15 cellular contexts compared by ENCODE assay signal in genomic region chr16:51433597-51433996, GRCh38.
DNase-seq lines count a peak whose midpoint lies in the region; ATAC-seq and TF ChIP-seq lines count a peak whose summit lies in the region.
"Had no signal": no experiment of that assay in that cellular context is flagged by ENCODE, and none has a peak within 500 bp of the region (broad histone marks: within the 10 kb centered on the region; RNA-seq: fewer than 3 reads in every experiment).

No MANE protein-coding gene starts in this region.

- no peaks in the 10 kb centered on the region for H3K36me3 Mint-ChIP-seq in progenitor cell of endocrine pancreas (ENCODE audit: insufficient read depth)
- H3K36me3 Mint-ChIP-seq: CD8-positive, alpha-beta memory T cell had no signal

- BruUV-seq in IMR-90 (replicated peaks; lab: Mats Ljungman, UMichigan) = no TSS peak

- no peaks in the 10 kb centered on the region for H3K27me3 ChIP-seq in IMR-90 (ENCODE audit: control insufficient read depth, insufficient read depth, low read length)
- no peaks in the 10 kb centered on the region for H3K27me3 ChIP-seq in fibroblast of lung (ENCODE audit: control insufficient read depth, insufficient read depth, low read length)
- H3K27me3 ChIP-seq in body of pancreas = no peaks in the 10 kb centered on the region

- no peak overlapping the region for H4K8ac ChIP-seq in IMR-90 (ENCODE audit: low read depth in 2 of 2, low read length in 2 of 2)

- H3K27me3 Mint-ChIP-seq in progenitor cell of endocrine pancreas = peaks cover 5% of the 10 kb centered on the region
- H3K27me3 Mint-ChIP-seq: CD8-positive, alpha-beta memory T cell; IgD-negative memory B cell had no signal

- H3K4me1 Mint-ChIP-seq in progenitor cell of endocrine pancreas (ENCODE audit: low read depth) = peaks cover 8% of the 10 kb centered on the region
- H3K4me1 Mint-ChIP-seq: CD8-positive, alpha-beta memory T cell had no signal

- ATAC-seq in IMR-90 (ENCODE audit: low read depth) (no peak), left colon (no peak), body of pancreas (no peak)
- ATAC-seq: PC-3 had no signal

- no peak overlapping the region for H3K14ac ChIP-seq in IMR-90 (replicated peaks; ENCODE audit: low read depth, low read length)

- WGBS in IMR-90 (ENCODE audit: extremely low coverage in 2 of 2, insufficient read length in 1 of 2), 2 experiments = no CpG with 5 or more reads among the region's 3 CpGs
- 39 to 42% methylated on average over 3 of the region's 3 CpGs for WGBS in body of pancreas, 2 donors

- H3K9me3 Mint-ChIP-seq in progenitor cell of endocrine pancreas (ENCODE audit: low read depth) = no peaks in the 10 kb centered on the region

- H3K4ac ChIP-seq in IMR-90 (ENCODE audit: low read depth, low read length) = no peak overlapping the region; the same call in 1 of the 2 replicates

- no peak overlapping the region for H3K4me3 Mint-ChIP-seq in progenitor cell of endocrine pancreas (ENCODE audit: low read depth)
- H3K4me3 Mint-ChIP-seq: CD8-positive, alpha-beta memory T cell; IgD-negative memory B cell had no signal

- no peak overlapping the region for H3K27ac Mint-ChIP-seq in progenitor cell of endocrine pancreas
- H3K27ac Mint-ChIP-seq: CD8-positive, alpha-beta memory T cell; IgD-negative memory B cell had no signal

- H4K91ac ChIP-seq in IMR-90 (ENCODE audit: insufficient read depth, low read depth, low read length) = no peak overlapping the region

- H3K9me3 ChIP-seq in IMR-90 (ENCODE audit: control insufficient read depth, insufficient read depth, low read length) (no peaks in the 10 kb centered on the region), fibroblast of lung (ENCODE audit: control insufficient read depth, insufficient read depth, low read depth, low read length) (no peaks in the 10 kb centered on the region), body of pancreas (no peaks in the 10 kb centered on the region)

- no peak overlapping the region for H3K4me3 ChIP-seq in IMR-90 (ENCODE audit: insufficient read depth, low read depth, low read length)
- no peak overlapping the region for H3K4me3 ChIP-seq in fibroblast of lung (replicated peaks in 1 of 4; ENCODE audit: control extremely low read depth in 1 of 4, insufficient read depth in 1 of 4, low read depth in 3 of 4, low read length in 4 of 4)
- H3K4me3 ChIP-seq in body of pancreas = no peak overlapping the region

- H3K36me3 ChIP-seq in IMR-90 (ENCODE audit: control insufficient read depth, insufficient read depth, low read length) (no peaks in the 10 kb centered on the region), fibroblast of lung (ENCODE audit: control insufficient read depth, insufficient read depth, low read length) (no peaks in the 10 kb centered on the region), body of pancreas (replicated peaks in 1 of 2; ENCODE audit: insufficient read depth in 1 of 2, low read depth in 2 of 2) (no peaks in the 10 kb centered on the region)

- H3K27ac ChIP-seq in IMR-90 (ENCODE audit: insufficient read depth, low read length) (no peak overlapping the region), fibroblast of lung (ENCODE audit: insufficient read depth, low read length) (no peak overlapping the region), body of pancreas (no peak overlapping the region)

- no peak for TF ChIP-seq RAD21 in IMR-90 (IDR thresholded peaks at IDR 0.05; ENCODE audit: low read length)

- 0 out of 2 replicates have a peak overlapping the region, but pooled peaks have one; percentile 15 for H2BK20ac ChIP-seq in IMR-90 (ENCODE audit: low read depth, low read length)

- H3K23ac ChIP-seq in IMR-90 (ENCODE audit: low read depth, low read length) = no peak overlapping the region

- H3K4me2 ChIP-seq in IMR-90 (ENCODE audit: low read depth, low read length) (no peak overlapping the region), fibroblast of lung (ENCODE audit: extremely low read depth, insufficient read depth, low read length) (no peak overlapping the region)

- CTCF ChIA-PET in IMR-90 (lab: Yijun Ruan, JAX) = no interaction called here

- no peak overlapping the region for H2BK5ac ChIP-seq in IMR-90 (ENCODE audit: low read depth, low read length, poor library complexity, severe bottlenecking)

- POLR2A ChIA-PET in IMR-90 (lab: Charles Lee; ENCODE audit: unreplicated experiment) = no interaction called here

- H2AFZ ChIP-seq in IMR-90 (replicated peaks; ENCODE audit: low read length, poor library complexity) (no peak overlapping the region), fibroblast of lung (ENCODE audit: low read length) (no peak overlapping the region)

- H3K79me1 ChIP-seq in IMR-90 (ENCODE audit: low read depth in 1 of 2, low read length in 2 of 2) = no peaks in the 10 kb centered on the region

- H3K56ac ChIP-seq in IMR-90 (ENCODE audit: extremely low read depth, insufficient read depth, low read length) = no peak overlapping the region

- H2AK5ac ChIP-seq in IMR-90 (ENCODE audit: low read depth, low read length) = no peak overlapping the region

- in situ Hi-C loops in IMR-90 (cut with MboI; ENCODE audit: low sequenced_read_pairs) = no loop called here

- no peak for TF ChIP-seq CTCF in IMR-90 (conservative IDR thresholded peaks at IDR 0.05; ENCODE audit: low read depth, low read length)
- TF ChIP-seq CTCF in fibroblast of lung (conservative IDR thresholded peaks at IDR 0.05 in 1 of 2, IDR thresholded peaks at IDR 0.05 in 1 of 2; ENCODE audit: low read depth in 1 of 2, low read length in 2 of 2) = no peak
- no peak for TF ChIP-seq CTCF in progenitor cell of endocrine pancreas (IDR thresholded peaks at IDR 0.05; ENCODE audit: unreplicated experiment)
- TF ChIP-seq CTCF in body of pancreas (IDR thresholded peaks at IDR 0.05) = no peak

- H4K5ac ChIP-seq in IMR-90 (ENCODE audit: low read depth, low read length) = no peak overlapping the region

- no peak overlapping the region for H2BK15ac ChIP-seq in IMR-90 (ENCODE audit: low read depth, low read length)

- H3K9me1 ChIP-seq in IMR-90 (ENCODE audit: insufficient read depth, low read length) = peaks cover 2% of the 10 kb centered on the region

- H3K4me1 ChIP-seq in IMR-90 (ENCODE audit: control insufficient read depth, insufficient read depth, low read length) (peaks cover 5% of the 10 kb centered on the region; the same call in 1 of the 2 replicates), fibroblast of lung (ENCODE audit: control insufficient read depth, extremely low read depth, insufficient read depth, low read length) (no peaks in the 10 kb centered on the region), body of pancreas (peaks cover 15% of the 10 kb centered on the region)

- H3K18ac ChIP-seq in IMR-90 (ENCODE audit: low read depth, low read length) = no peak overlapping the region

- TF ChIP-seq POLR2A in IMR-90 (IDR thresholded peaks at IDR 0.05; ENCODE audit: low read depth, low read length) (no peak), body of pancreas (IDR thresholded peaks at IDR 0.05) (no peak)

- dilution Hi-C loops in IMR-90 (cut with HindIII; ENCODE audit: low sequenced_read_pairs, unreplicated experiment) = no loop called here

- intact Hi-C loops in IMR-90 (cut with micrococcal nuclease) (loop anchor here (5.0 kb wide), 1 partner anchor 124 kb away; no protein-coding TSS in a partner anchor), left colon (cut with DNase I, micrococcal nuclease) (no loop called here), body of pancreas (cut with DNase I) (no loop called here)

- H3K9ac ChIP-seq in IMR-90 (ENCODE audit: low read depth, low read length) (no peak overlapping the region), fibroblast of lung (ENCODE audit: insufficient read depth, low read length) (no peak overlapping the region)

- no peak for DNase-seq in IMR-90
- peak; percentile 37 for DNase-seq in RPMI7951 (ENCODE audit: low read depth)
- DNase-seq in fibroblast of lung (ENCODE audit: low read depth in 2 of 2) = peak; percentile 12 to 14
- peak; percentile 46 for DNase-seq in superior temporal gyrus (ENCODE audit: extremely low spot score)
- no peak for DNase-seq in progenitor cell of endocrine pancreas (ENCODE audit: low spot score, unreplicated experiment)
- DNase-seq in left colon = no peak
- no peak for DNase-seq in body of pancreas
- DNase-seq: C1 segment of cervical spinal cord; CD8-positive, alpha-beta memory T cell; DMS53; EL; Kasumi-1; NCI-H1694 treated with DMSO at 0.1 percent for 48 hours; PC-3 had no signal

- H2AK9ac ChIP-seq in IMR-90 (replicated peaks; ENCODE audit: low read depth, low read length, poor library complexity) = no peak overlapping the region

- H3K79me2 ChIP-seq in fibroblast of lung (ENCODE audit: control insufficient read depth, insufficient read depth, low read length) = no peaks in the 10 kb centered on the region

- no peak overlapping the region; the same call in 1 of the 2 replicates for H2BK120ac ChIP-seq in IMR-90 (ENCODE audit: low read depth, low read length)

- H4K20me1 ChIP-seq in IMR-90 (ENCODE audit: insufficient read depth, low read length) = no peaks in the 10 kb centered on the region
- no peaks in the 10 kb centered on the region for H4K20me1 ChIP-seq in fibroblast of lung (ENCODE audit: control insufficient read depth, extremely low read depth, insufficient read depth, low read length)

TF ChIP-seq in IMR-90, 13 proteins besides CTCF, POLR2A, EP300 and RAD21 (continues in another document):
- no peak for TF ChIP-seq CHD1 (IDR thresholded peaks at IDR 0.05; ENCODE audit: low read depth, low read length)
- no peak for TF ChIP-seq RCOR1 (IDR thresholded peaks at IDR 0.05; ENCODE audit: insufficient replicate concordance, low read length)
- TF ChIP-seq USF2 (IDR thresholded peaks at IDR 0.05; ENCODE audit: low read depth, low read length) = no peak
- no peak for TF ChIP-seq SMC3 (IDR thresholded peaks at IDR 0.05; ENCODE audit: low read depth, low read length)
- TF ChIP-seq BHLHE40 (IDR thresholded peaks at IDR 0.05; ENCODE audit: low read depth, low read length) = no peak
- TF ChIP-seq MAFK (IDR thresholded peaks at IDR 0.05; ENCODE audit: low read depth, low read length) = no peak
- TF ChIP-seq ELK1 (IDR thresholded peaks at IDR 0.05; ENCODE audit: borderline replicate concordance, low read depth, low read length) = no peak

Comparison
In these comparisons a context has a peak if more than half of its experiments do, and no peak if none do; other contexts are left out.
1. DNase-seq: peak in RPMI7951 (single experiment), fibroblast of lung (2 of 2) and superior temporal gyrus (single experiment); none in IMR-90 (single experiment), progenitor cell of endocrine pancreas (single experiment), left colon (0 of 2) and body of pancreas (0 of 4).